20 cellular contexts compared by ENCODE assay signal in the genomic region with DNA sequence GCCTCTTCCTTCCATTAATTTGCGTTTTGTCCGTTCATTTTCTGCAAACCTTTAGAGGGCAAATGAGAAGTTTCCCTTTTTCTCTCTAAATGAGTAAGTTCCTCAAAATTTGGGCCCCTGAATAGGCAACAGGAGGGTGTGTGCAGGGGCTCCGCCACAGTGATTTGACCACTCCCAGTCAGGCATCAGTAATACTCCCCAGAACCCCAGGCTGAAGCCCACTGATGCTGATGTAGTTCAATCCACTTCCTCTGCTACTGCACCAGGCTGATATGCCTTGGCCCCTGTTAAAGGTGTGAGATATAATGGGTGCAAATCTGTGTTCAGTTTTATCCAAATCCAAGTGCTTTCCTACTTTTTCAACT.
"Had no signal": no experiment of that assay in that cellular context is flagged by ENCODE, and none has a peak within 500 bp of the region (broad histone marks: within the 10 kb centered on the region; RNA-seq: fewer than 3 reads in every experiment).

No MANE protein-coding gene starts in this region.

- H3K9me3 ChIP-seq: prostate gland had no signal

- ATAC-seq: activated T-cell treated with anti-CD3 and anti-CD28 coated beads, Interleukin-2, amount 50 U/mL, for 4 hours had no signal

- H3K4me1 ChIP-seq: neural progenitor cell, prostate gland, right atrium auricular region, tibial nerve, uterus had no signal

- H3K27ac ChIP-seq: neural progenitor cell, prostate gland, right atrium auricular region, tibial nerve, uterus had no signal

- H3K4me2 ChIP-seq: neural progenitor cell had no signal

- DNase-seq: activated CD4-positive, alpha-beta T cell treated with anti-CD3 and anti-CD28 coated beads, Interleukin-2, amount 10 ng/mL, durations not matched to agents 7 days and 5 days; activated CD8-positive, alpha-beta memory T cell treated with anti-CD3 and anti-CD28 coated beads, Interleukin-2, amount 50 U/mL, for 4 hours; activated effector memory CD4-positive, alpha-beta T cell treated with Interleukin-2 at 50 U/mL for 16 hours; activated naive CD4-positive, alpha-beta T cell treated with anti-CD3 and anti-CD28 coated beads, Interleukin-2, amount 10 ng/mL, durations not matched to agents 7 days and 5 days; activated naive CD8-positive, alpha-beta T cell treated with anti-CD3 and anti-CD28 coated beads, Interleukin-2, amount 50 U/mL, for 24 hours; activated T-cell treated with anti-CD3 and anti-CD28 coated beads, Interleukin-2, amount 50 U/mL, for 4 hours; anterior cingulate cortex; central memory CD4-positive, alpha-beta T cell; cortex of kidney; mesenchymal stem cell; mucosa of descending colon; naive thymus-derived CD4-positive, alpha-beta T cell; stimulated activated CD4-positive, alpha-beta T cell treated with anti-CD3 and anti-CD28 coated beads, Interleukin-2, amount 100 ng/mL, for 24 hours; uterus had no signal

- H3K4me3 ChIP-seq: mucosa of descending colon, neural progenitor cell, prostate gland, right atrium auricular region, tibial nerve, uterus had no signal

- H3K27me3 Mint-ChIP-seq: activated CD4-positive, alpha-beta T cell treated with anti-CD3 and anti-CD28 coated beads, Interleukin-2, amount 10 ng/mL, durations not matched to agents 7 days and 5 days; activated naive CD4-positive, alpha-beta T cell treated with anti-CD3 and anti-CD28 coated beads, Interleukin-2, amount 10 ng/mL, durations not matched to agents 7 days and 5 days; activated naive CD8-positive, alpha-beta T cell treated with anti-CD3 and anti-CD28 coated beads, Interleukin-2, amount 50 U/mL, for 24 hours; stimulated activated naive CD8-positive, alpha-beta T cell treated with anti-CD3 and anti-CD28 coated beads, Interleukin-15, Interleukin-2, amounts not matched to agents 100 ng/mL and 50 ng/mL, for 24 hours had no signal

- H3K36me3 ChIP-seq: neural progenitor cell, prostate gland, right atrium auricular region, tibial nerve, uterus had no signal

- H3K9ac ChIP-seq: neural progenitor cell had no signal

- H2AFZ ChIP-seq: neural progenitor cell had no signal

- H3K4me1 Mint-ChIP-seq: activated CD4-positive, alpha-beta T cell treated with anti-CD3 and anti-CD28 coated beads, Interleukin-2, amount 10 ng/mL, durations not matched to agents 7 days and 5 days; activated naive CD4-positive, alpha-beta T cell treated with anti-CD3 and anti-CD28 coated beads, Interleukin-2, amount 10 ng/mL, durations not matched to agents 7 days and 5 days; brain; neural progenitor cell had no signal

- H3K27me3 ChIP-seq: neural progenitor cell, right atrium auricular region, tibial nerve, uterus had no signal

- H3K4me3 Mint-ChIP-seq: activated CD4-positive, alpha-beta T cell treated with anti-CD3 and anti-CD28 coated beads, Interleukin-2, amount 10 ng/mL, durations not matched to agents 7 days and 5 days; activated naive CD4-positive, alpha-beta T cell treated with anti-CD3 and anti-CD28 coated beads, Interleukin-2, amount 10 ng/mL, durations not matched to agents 7 days and 5 days; activated naive CD8-positive, alpha-beta T cell treated with anti-CD3 and anti-CD28 coated beads, Interleukin-2, amount 50 U/mL, for 24 hours; activated T-cell treated with anti-CD3 and anti-CD28 coated beads, Interleukin-2, amount 50 U/mL, for 4 hours; brain; naive thymus-derived CD4-positive, alpha-beta T cell; neural progenitor cell; stimulated activated naive CD8-positive, alpha-beta T cell treated with anti-CD3 and anti-CD28 coated beads, Interleukin-15, Interleukin-2, amounts not matched to agents 100 ng/mL and 50 ng/mL, for 24 hours had no signal

- H3K27ac Mint-ChIP-seq: activated CD4-positive, alpha-beta T cell treated with anti-CD3 and anti-CD28 coated beads, Interleukin-2, amount 10 ng/mL, durations not matched to agents 7 days and 5 days; activated naive CD4-positive, alpha-beta T cell treated with anti-CD3 and anti-CD28 coated beads, Interleukin-2, amount 10 ng/mL, durations not matched to agents 7 days and 5 days; activated naive CD8-positive, alpha-beta T cell treated with anti-CD3 and anti-CD28 coated beads, Interleukin-2, amount 50 U/mL, for 24 hours; brain; naive thymus-derived CD4-positive, alpha-beta T cell; neural progenitor cell; stimulated activated naive CD8-positive, alpha-beta T cell treated with anti-CD3 and anti-CD28 coated beads, Interleukin-15, Interleukin-2, amounts not matched to agents 100 ng/mL and 50 ng/mL, for 24 hours had no signal
